In the genomic region with DNA sequence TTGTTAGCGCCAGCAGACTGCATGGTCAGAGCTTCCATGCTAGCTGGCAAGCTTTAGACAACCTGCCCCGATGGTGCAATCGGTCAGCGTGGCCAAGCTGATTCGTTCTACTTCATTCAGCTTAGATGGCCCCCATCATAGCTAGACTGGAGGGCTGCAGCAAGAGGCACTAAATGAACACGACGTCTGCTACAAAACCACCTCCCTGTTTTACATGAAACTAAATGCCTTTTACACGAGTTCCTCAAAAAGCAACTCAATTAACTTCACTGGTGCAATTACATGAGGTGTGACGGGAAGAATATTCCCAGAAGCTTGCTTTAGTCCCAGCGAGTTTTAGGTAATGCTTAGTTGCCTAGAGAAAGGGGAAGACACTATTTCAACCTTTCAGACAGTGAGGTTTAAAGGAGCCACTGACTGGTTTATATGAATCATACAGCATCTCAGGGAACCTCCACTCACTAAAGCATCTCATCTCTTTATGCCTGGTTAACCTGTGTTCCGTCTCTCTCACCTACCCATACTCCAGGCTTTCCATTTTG, we compare ENCODE assay signal across 10 cellular contexts. TPM values are rescaled to one million over a fixed set of nuclear protein-coding genes. Genes with fewer than 3 reads are reported as not detected.
DNase-seq lines count a peak whose midpoint lies in the region; ATAC-seq lines count a peak whose summit lies in the region.
"Had no signal": no experiment of that assay in that cellular context is flagged by ENCODE, and none has a peak within 500 bp of the region (broad histone marks: within the 10 kb centered on the region; RNA-seq: fewer than 3 reads in every experiment).

No MANE protein-coding gene starts in this region.

- no peak for DNase-seq in activated CD4-positive, alpha-beta T cell treated with anti-CD3 and anti-CD28 coated beads, Interleukin-2, amount 10 ng/mL, durations not matched to agents 24 days and 14 days
- DNase-seq in activated CD4-positive, alpha-beta T cell treated with anti-CD3 and anti-CD28 coated beads for 1 hour: no peak
- DNase-seq in NOMO-1 treated with dmso at 0.1 percent for 144 hours (lab: John Stamatoyannopoulos, UW; ENCODE audit: unreplicated experiment) (peak; percentile 45), cerebellum (ENCODE audit: low spot score) (peak; percentile 47), NCI-H2107 (lab: John Stamatoyannopoulos, UW) (no peak)

- ATAC-seq in stimulated activated memory B cell treated with anti-CD40 and anti-IgM and Interleukin-4, amounts not matched to agents 10 μg/mL and 1 μg/mL and 100 μg/mL, for 72 hours: peak; percentile 85
- ATAC-seq in HG03175 (IDR thresholded peaks at IDR 0.05; ENCODE audit: unreplicated experiment) (no peak), HG03108 (IDR thresholded peaks at IDR 0.05; ENCODE audit: unreplicated experiment) (no peak)
- ATAC-seq: A549 had no signal

- H3K4me1 Mint-ChIP-seq in activated CD4-positive, alpha-beta T cell treated with anti-CD3 and anti-CD28 coated beads, Interleukin-2, amount 10 ng/mL, durations not matched to agents 24 days and 14 days: peaks cover 62% of the 10 kb centered on the region
- H3K4me1 Mint-ChIP-seq in stimulated activated memory B cell treated with anti-CD40 and anti-IgM and Interleukin-4, amounts not matched to agents 10 μg/mL and 1 μg/mL and 100 μg/mL, for 72 hours: peaks cover 85% of the 10 kb centered on the region

- intact Hi-C loops in activated CD4-positive, alpha-beta T cell treated with anti-CD3 and anti-CD28 coated beads, Interleukin-2, amount 10 ng/mL, durations not matched to agents 24 days and 14 days (cut with micrococcal nuclease): loop anchor here (1.0 to 10.0 kb wide), 5 partner anchors 9 to 1188 kb away; a partner anchor contains a TSS

- peaks cover 32% of the 10 kb centered on the region for H3K36me3 Mint-ChIP-seq in activated CD4-positive, alpha-beta T cell treated with anti-CD3 and anti-CD28 coated beads, Interleukin-2, amount 10 ng/mL, durations not matched to agents 24 days and 14 days (ENCODE audit: low read depth)
- H3K36me3 Mint-ChIP-seq in stimulated activated memory B cell treated with anti-CD40 and anti-IgM and Interleukin-4, amounts not matched to agents 10 μg/mL and 1 μg/mL and 100 μg/mL, for 72 hours: peaks cover 38% of the 10 kb centered on the region

- H3K4me3 Mint-ChIP-seq in activated CD4-positive, alpha-beta T cell treated with anti-CD3 and anti-CD28 coated beads, Interleukin-2, amount 10 ng/mL, durations not matched to agents 24 days and 14 days: peak overlapping the region; percentile 77
- peak overlapping the region; percentile 66 for H3K4me3 Mint-ChIP-seq in stimulated activated memory B cell treated with anti-CD40 and anti-IgM and Interleukin-4, amounts not matched to agents 10 μg/mL and 1 μg/mL and 100 μg/mL, for 72 hours

- no peaks in the 10 kb centered on the region for H3K27me3 Mint-ChIP-seq in activated CD4-positive, alpha-beta T cell treated with anti-CD3 and anti-CD28 coated beads, Interleukin-2, amount 10 ng/mL, durations not matched to agents 24 days and 14 days
- no peaks in the 10 kb centered on the region for H3K27me3 Mint-ChIP-seq in stimulated activated memory B cell treated with anti-CD40 and anti-IgM and Interleukin-4, amounts not matched to agents 10 μg/mL and 1 μg/mL and 100 μg/mL, for 72 hours

- H3K9me3 Mint-ChIP-seq in activated CD4-positive, alpha-beta T cell treated with anti-CD3 and anti-CD28 coated beads, Interleukin-2, amount 10 ng/mL, durations not matched to agents 24 days and 14 days: no peaks in the 10 kb centered on the region
- H3K9me3 Mint-ChIP-seq in stimulated activated memory B cell treated with anti-CD40 and anti-IgM and Interleukin-4, amounts not matched to agents 10 μg/mL and 1 μg/mL and 100 μg/mL, for 72 hours: no peaks in the 10 kb centered on the region

- peak overlapping the region; percentile 87 for H3K27ac Mint-ChIP-seq in activated CD4-positive, alpha-beta T cell treated with anti-CD3 and anti-CD28 coated beads, Interleukin-2, amount 10 ng/mL, durations not matched to agents 24 days and 14 days
- H3K27ac Mint-ChIP-seq in stimulated activated memory B cell treated with anti-CD40 and anti-IgM and Interleukin-4, amounts not matched to agents 10 μg/mL and 1 μg/mL and 100 μg/mL, for 72 hours: peak overlapping the region; percentile 99

RNA-seq across cellular contexts. Expression of a gene that starts 8.4 kb away (rescaled TPM):
- 40.2 and 43.1 TPM in 2 replicates for total RNA-seq in activated CD4-positive, alpha-beta T cell treated with anti-CD3 and anti-CD28 coated beads, Interleukin-2, amount 10 ng/mL, durations not matched to agents 24 days and 14 days
- total RNA-seq in cerebellum: 58.8 TPM

RNA-seq across cellular contexts. Expression of a gene that starts 49.3 kb away (rescaled TPM):
- not detected in 2 replicates for total RNA-seq in activated CD4-positive, alpha-beta T cell treated with anti-CD3 and anti-CD28 coated beads, Interleukin-2, amount 10 ng/mL, durations not matched to agents 24 days and 14 days
- 0.18 TPM for total RNA-seq in cerebellum
- total RNA-seq: activated CD8-positive, alpha-beta memory T cell treated with anti-CD3 and anti-CD28 coated beads for 36 hours had no signal

Comparison
In these comparisons a context has a peak if more than half of its experiments do, and no peak if none do; other contexts are left out.
1. DNase-seq: peak in NOMO-1 treated with dmso at 0.1 percent for 144 hours (single experiment) and cerebellum (single experiment); none in activated CD4-positive, alpha-beta T cell treated with anti-CD3 and anti-CD28 coated beads, Interleukin-2, amount 10 ng/mL, durations not matched to agents 24 days and 14 days (single experiment), activated CD4-positive, alpha-beta T cell treated with anti-CD3 and anti-CD28 coated beads for 1 hour (single experiment) and NCI-H2107 (single experiment).